7 cellular contexts compared by ENCODE assay signal in genomic region chr11:66346476-66347424, GRCh38. TPM values are rescaled to one million over a fixed set of nuclear protein-coding genes. Genes with fewer than 3 reads are reported as not detected.
DNase-seq lines count a peak whose midpoint lies in the region; ATAC-seq and TF ChIP-seq lines count a peak whose summit lies in the region.
"Had no signal": no experiment of that assay in that cellular context is flagged by ENCODE, and none has a peak within 500 bp of the region (broad histone marks: within the 10 kb centered on the region; RNA-seq: fewer than 3 reads in every experiment).

No MANE protein-coding gene starts in this region.

- no peak for TF ChIP-seq CTCF in VCaP (conservative IDR thresholded peaks at IDR 0.05)

- intact Hi-C loops in left colon (cut with DNase I, micrococcal nuclease) = no loop called here

- H3K27ac ChIP-seq in VCaP = peak overlapping the region; percentile 98

- peak; percentile 62 for DNase-seq in COR-L47 (lab: John Stamatoyannopoulos, UW)
- peak in 1 of 2 donors; percentile 49 for DNase-seq in left colon
- no peak for DNase-seq in GDM1 (lab: John Stamatoyannopoulos, UW)

- ATAC-seq in left colon (peak; percentile 7), GM21825 (IDR thresholded peaks at IDR 0.05; ENCODE audit: unreplicated experiment) (no peak), HG03442 (IDR thresholded peaks at IDR 0.05; ENCODE audit: unreplicated experiment) (no peak)

RNA-seq across cellular contexts. Expression of gene B4GAT1, which starts 0.7 kb away (rescaled TPM):
- total RNA-seq in left colon = 10 to 100 TPM; 13.1 to 17.1 TPM

RNA-seq across cellular contexts. Expression of gene BRMS1, which starts 1.8 kb away (rescaled TPM):
- total RNA-seq in left colon = 10 to 100 TPM; 42.5 to 46.3 TPM

RNA-seq across cellular contexts. Expression of gene RIN1, which starts 10.5 kb away (rescaled TPM):
- 10 to 100 TPM; 10.3 to 10.6 TPM for total RNA-seq in left colon

RNA-seq across cellular contexts. Expression of gene SLC29A2, which starts 24.8 kb away (rescaled TPM):
- total RNA-seq in left colon = 10 to 100 TPM; 16.3 to 31.1 TPM
- total RNA-seq: LHCN-M2 had no signal

RNA-seq across cellular contexts. Expression of gene CD248, which starts 29.9 kb away (rescaled TPM):
- 10 to 100 TPM in 1 of 2 donors, 1 to 10 TPM in 1; 4.5 to 13.7 TPM for total RNA-seq in left colon
